Comparison of ENCODE assay signal across 10 cellular contexts in genomic region chr11:128735935-128736610, GRCh38. TPM values are rescaled to one million over a fixed set of nuclear protein-coding genes. Genes with fewer than 3 reads are reported as not detected.
DNase-seq lines count a peak whose midpoint lies in the region; ATAC-seq and TF ChIP-seq lines count a peak whose summit lies in the region.
"Had no signal": no experiment of that assay in that cellular context is flagged by ENCODE, and none has a peak within 500 bp of the region (broad histone marks: within the 10 kb centered on the region; RNA-seq: fewer than 3 reads in every experiment).

No MANE protein-coding gene starts in this region.

- ATAC-seq in GM21390 (IDR thresholded peaks at IDR 0.05; ENCODE audit: unreplicated experiment) (peak; percentile 47), HG03457 (IDR thresholded peaks at IDR 0.05; ENCODE audit: unreplicated experiment) (peak; percentile 40)

- TF ChIP-seq CTCF in endodermal cell (conservative IDR thresholded peaks at IDR 0.05) (peak; percentile 22), neural progenitor cell (IDR thresholded peaks at IDR 0.05) (no peak), endothelial cell (IDR thresholded peaks at IDR 0.05; ENCODE audit: unreplicated experiment) (no peak)

- H3K27ac Mint-ChIP-seq in endodermal cell (no peak overlapping the region), neural progenitor cell (no peak overlapping the region), endothelial cell (ENCODE audit: unreplicated experiment) (no peak overlapping the region)

- TF ChIP-seq POLR2A in GM15510 (IDR thresholded peaks at IDR 0.05; ENCODE audit: borderline replicate concordance, extremely low read depth, insufficient read length): peak; percentile 19

- H3K4me1 Mint-ChIP-seq in endodermal cell: peaks cover 39% of the 10 kb centered on the region
- H3K4me1 Mint-ChIP-seq in neural progenitor cell: peaks cover 30% of the 10 kb centered on the region
- H3K4me1 Mint-ChIP-seq in endothelial cell (ENCODE audit: unreplicated experiment): peaks cover 81% of the 10 kb centered on the region

- peaks cover 21% of the 10 kb centered on the region for H3F3A ChIP-seq in neural progenitor cell (ENCODE audit: low read depth)

- H3K9me3 ChIP-seq in endodermal cell (ENCODE audit: control insufficient read depth, low read length) (no peaks in the 10 kb centered on the region), neural progenitor cell (ENCODE audit: low read depth) (no peaks in the 10 kb centered on the region)

- H3K9ac ChIP-seq in endodermal cell (ENCODE audit: extremely low read depth, low read length, poor library complexity, severe bottlenecking): no peak overlapping the region
- H3K9ac ChIP-seq in neural progenitor cell: no peak overlapping the region

- H4K20me1 ChIP-seq in neural progenitor cell (ENCODE audit: low read depth): no peaks in the 10 kb centered on the region

- H3K4me3 Mint-ChIP-seq in endodermal cell: no peak overlapping the region
- no peak overlapping the region for H3K4me3 Mint-ChIP-seq in neural progenitor cell
- no peak overlapping the region for H3K4me3 Mint-ChIP-seq in endothelial cell (ENCODE audit: unreplicated experiment)

- H3K4me1 ChIP-seq in endodermal cell (ENCODE audit: control insufficient read depth, insufficient read depth, low read length) (peaks cover 2% of the 10 kb centered on the region), neural progenitor cell (peaks cover 24% of the 10 kb centered on the region)

- DNase-seq in endodermal cell (peak; percentile 45), caudate nucleus (lab: John Stamatoyannopoulos, UW) (no peak), neural progenitor cell (ENCODE audit: low spot score) (no peak), NCI-H226 (no peak), endothelial cell (ENCODE audit: low spot score) (no peak)
- DNase-seq: stimulated activated CD4-positive, alpha-beta T cell treated with anti-CD3 and anti-CD28 coated beads, Interleukin-4, amount 100 ng/mL, for 4 hours had no signal

- no peaks in the 10 kb centered on the region for H3K79me2 ChIP-seq in neural progenitor cell (ENCODE audit: low read depth)

- WGBS in endodermal cell (ENCODE audit: insufficient coverage in 1 of 2, insufficient read length in 1 of 2), 2 experiments: 79 to 83% methylated on average over 7 to 8 of the region's 8 CpGs

- no peaks in the 10 kb centered on the region for H3K36me3 ChIP-seq in endodermal cell (ENCODE audit: control insufficient read depth, insufficient read depth, low read length)
- no peaks in the 10 kb centered on the region for H3K36me3 ChIP-seq in neural progenitor cell

- H3K9me3 Mint-ChIP-seq in endodermal cell: no peaks in the 10 kb centered on the region
- no peaks in the 10 kb centered on the region for H3K9me3 Mint-ChIP-seq in neural progenitor cell
- H3K9me3 Mint-ChIP-seq in endothelial cell (ENCODE audit: unreplicated experiment): no peaks in the 10 kb centered on the region

- H2AFZ ChIP-seq in neural progenitor cell (replicated peaks): no peak overlapping the region

- H3K27me3 Mint-ChIP-seq in endodermal cell (ENCODE audit: insufficient read depth): peaks cover 35% of the 10 kb centered on the region
- H3K27me3 Mint-ChIP-seq in neural progenitor cell (ENCODE audit: insufficient read depth, low read depth): peaks cover 9% of the 10 kb centered on the region
- peaks cover 4% of the 10 kb centered on the region for H3K27me3 Mint-ChIP-seq in endothelial cell (ENCODE audit: unreplicated experiment)

- H3K4me3 ChIP-seq in endodermal cell (ENCODE audit: low read length) (no peak overlapping the region), neural progenitor cell (no peak overlapping the region)

- no peaks in the 10 kb centered on the region for H3K36me3 Mint-ChIP-seq in endodermal cell (ENCODE audit: low read depth)
- no peaks in the 10 kb centered on the region for H3K36me3 Mint-ChIP-seq in neural progenitor cell
- H3K36me3 Mint-ChIP-seq in endothelial cell (ENCODE audit: low read depth, unreplicated experiment): peaks cover 42% of the 10 kb centered on the region

- H3K27ac ChIP-seq in endodermal cell (ENCODE audit: low read depth, low read length): no peak overlapping the region
- H3K27ac ChIP-seq in caudate nucleus (ENCODE audit: low read depth, low read length): no peak overlapping the region
- no peak overlapping the region for H3K27ac ChIP-seq in neural progenitor cell
- H3K27ac ChIP-seq: RWPE1 had no signal

- no peak overlapping the region for H3K4me2 ChIP-seq in neural progenitor cell

- H3K27me3 ChIP-seq in endodermal cell (ENCODE audit: control insufficient read depth, insufficient read depth, low read length, poor library complexity, severe bottlenecking) (peaks cover 19% of the 10 kb centered on the region), neural progenitor cell (peaks cover 31% of the 10 kb centered on the region)

RNA-seq across cellular contexts. Expression of gene FLI1, which starts 42.2 kb away (rescaled TPM):
- total RNA-seq in endodermal cell: under 1 TPM in 1 of 2 donors, not detected in 1; 0.20 TPM
- 2.2 TPM for polyA plus RNA-seq in endodermal cell (2013, experiment 1 of 2)
- polyA plus RNA-seq in endodermal cell (2013, experiment 2 of 2): 2.0 TPM
- not detected in 2 replicates for total RNA-seq in neural progenitor cell (ENCODE audit: low replicate concordance)
- total RNA-seq in endothelial cell (ENCODE audit: unreplicated experiment): 271 TPM

Comparison
In these comparisons a context has a peak if more than half of its experiments do, and no peak if none do; other contexts are left out.
1. RNA of gene FLI1, which starts 42.2 kb away (total RNA-seq): 271 TPM in endothelial cell (single experiment); 0.20 TPM in endodermal cell and not detected in neural progenitor cell; every median in the first group is over 100 times any median in the second.